In genomic region chr15:73700041-73700842, GRCh38 we compare ENCODE assay signal across 9 cellular contexts. TPM values are rescaled to one million over a fixed set of nuclear protein-coding genes. Genes with fewer than 3 reads are reported as not detected.
A peak's percentile ranks its signal among the peaks of the same experiment; 100 is the strongest.
DNase-seq lines count a peak whose midpoint lies in the region; ATAC-seq and TF ChIP-seq lines count a peak whose summit lies in the region.
"Had no signal": no experiment of that assay in that cellular context is flagged by ENCODE, and none has a peak within 500 bp of the region (broad histone marks: within the 10 kb centered on the region; RNA-seq: fewer than 3 reads in every experiment).

No MANE protein-coding gene starts in this region.

- DNase-seq in DND-41, result peak; percentile 72
- DNase-seq in LNCaP clone FGC (ENCODE audit: low read depth), result no peak
- DNase-seq in SHP77 (lab: John Stamatoyannopoulos, UW), result peak; percentile 64 to 74
- DNase-seq in foreskin fibroblast, result peak; percentile 65 to 92
- peak; percentile 64 for DNase-seq in omental fat pad (ENCODE audit: low spot score)
- DNase-seq in testis, result peak; percentile 90

- H3K4me1 ChIP-seq in DND-41 (ENCODE audit: insufficient read depth, low read length), result peaks cover 19% of the 10 kb centered on the region
- H3K4me1 ChIP-seq in testis, result peaks cover 13% of the 10 kb centered on the region

- H3K9me3 ChIP-seq in DND-41 (ENCODE audit: insufficient read depth, low read length, severe bottlenecking), result no peaks in the 10 kb centered on the region
- no peaks in the 10 kb centered on the region for H3K9me3 ChIP-seq in testis

- peak overlapping the region; percentile 32 for H3K27ac Mint-ChIP-seq in activated T-helper 17 cell treated with anti-CD3 and anti-CD28 coated beads, Interleukin-2, amount 50 U/mL, for 72 hours
- H3K27ac Mint-ChIP-seq: dendritic cell treated with granulocyte-macrophage colony-stimulating factor and Interleukin-4, amounts not matched to agents 40 ng/mL and 50 ng/mL, for 4 days had no signal

- H4K20me1 ChIP-seq in DND-41 (ENCODE audit: insufficient read depth, low read length), result peaks cover 25% of the 10 kb centered on the region

- intact Hi-C loops in testis (cut with DNase I; ENCODE audit: low total_unique reads), result no loop called here

- no peaks in the 10 kb centered on the region for H3K36me3 Mint-ChIP-seq in activated T-helper 17 cell treated with anti-CD3 and anti-CD28 coated beads, Interleukin-2, amount 50 U/mL, for 72 hours (ENCODE audit: low read depth)

- H3K9me3 Mint-ChIP-seq in activated T-helper 17 cell treated with anti-CD3 and anti-CD28 coated beads, Interleukin-2, amount 50 U/mL, for 72 hours, result no peaks in the 10 kb centered on the region
- H3K9me3 Mint-ChIP-seq: dendritic cell treated with granulocyte-macrophage colony-stimulating factor and Interleukin-4, amounts not matched to agents 40 ng/mL and 50 ng/mL, for 4 days had no signal

- no peak overlapping the region for H3K4me3 Mint-ChIP-seq in activated T-helper 17 cell treated with anti-CD3 and anti-CD28 coated beads, Interleukin-2, amount 50 U/mL, for 72 hours
- H3K4me3 Mint-ChIP-seq: dendritic cell treated with granulocyte-macrophage colony-stimulating factor and Interleukin-4, amounts not matched to agents 40 ng/mL and 50 ng/mL, for 4 days had no signal

- H3K79me2 ChIP-seq in DND-41 (ENCODE audit: insufficient read depth, low read length), result no peaks in the 10 kb centered on the region

- peak; percentile 47 for ATAC-seq in DND-41 (ENCODE audit: insufficient read depth, low read depth)
- peak; percentile 61 for ATAC-seq in activated T-helper 17 cell treated with anti-CD3 and anti-CD28 coated beads, Interleukin-2, amount 50 U/mL, for 72 hours (replicated peaks)
- ATAC-seq in omental fat pad (ENCODE audit: low FRiP score), result no peak
- ATAC-seq in HG03095 (IDR thresholded peaks at IDR 0.05; ENCODE audit: unreplicated experiment), result no peak

- H3K4me3 ChIP-seq in DND-41 (ENCODE audit: low read depth in 1 of 2, low read length in 2 of 2) (no peak overlapping the region), LNCaP clone FGC (ENCODE audit: low read depth, low read length) (no peak overlapping the region), foreskin fibroblast (ENCODE audit: low read depth in 1 of 2, low read length in 2 of 2) (no peak overlapping the region), testis (no peak overlapping the region)

- TF ChIP-seq POLR2A in testis (IDR thresholded peaks at IDR 0.05), result no peak

- H3K27me3 Mint-ChIP-seq in activated T-helper 17 cell treated with anti-CD3 and anti-CD28 coated beads, Interleukin-2, amount 50 U/mL, for 72 hours, result peaks cover 21% of the 10 kb centered on the region

- H3K9ac ChIP-seq in DND-41 (ENCODE audit: low read depth, low read length), result no peak overlapping the region

- no peaks in the 10 kb centered on the region for H3K36me3 ChIP-seq in DND-41 (ENCODE audit: insufficient read depth, low read length)
- no peaks in the 10 kb centered on the region for H3K36me3 ChIP-seq in testis (ENCODE audit: low read depth, missing control alignments)

- no peaks in the 10 kb centered on the region for H3K27me3 ChIP-seq in DND-41 (ENCODE audit: insufficient read depth, low read length, poor library complexity)
- H3K27me3 ChIP-seq in testis, result no peaks in the 10 kb centered on the region

- H3K27ac ChIP-seq in DND-41 (ENCODE audit: low read length), result no peak overlapping the region
- no peak overlapping the region for H3K27ac ChIP-seq in testis

- TF ChIP-seq CTCF in DND-41 (IDR thresholded peaks at IDR 0.05; ENCODE audit: borderline replicate concordance, extremely low read depth, low read length, poor library complexity, severe bottlenecking) (peak; percentile 90), LNCaP clone FGC (IDR thresholded peaks at IDR 0.05; ENCODE audit: control insufficient read depth, extremely low read depth, insufficient read depth) (peak; percentile 97), foreskin fibroblast (IDR thresholded peaks at IDR 0.05; ENCODE audit: low read depth, low read length) (peak; percentile 95), omental fat pad (IDR thresholded peaks at IDR 0.05) (peak in 2 of 3 donors; percentile 17 to 52), testis (IDR thresholded peaks at IDR 0.05) (peak; percentile 79 to 91 (median 90))

- peaks cover 16% of the 10 kb centered on the region for H3K4me1 Mint-ChIP-seq in activated T-helper 17 cell treated with anti-CD3 and anti-CD28 coated beads, Interleukin-2, amount 50 U/mL, for 72 hours

- H3K4me2 ChIP-seq in DND-41 (ENCODE audit: insufficient read depth, low read length), result no peak overlapping the region

- WGBS in testis, 2 donors, result 35 to 37% methylated on average over 13 of the region's 13 CpGs

- no peak overlapping the region for H2AFZ ChIP-seq in DND-41 (ENCODE audit: low read depth, low read length)

RNA-seq across cellular contexts. Expression of gene CD276, which starts 16.1 kb away (rescaled TPM):
- total RNA-seq in activated T-helper 17 cell treated with anti-CD3 and anti-CD28 coated beads, Interleukin-2, amount 50 U/mL, for 72 hours, result 1 to 10 TPM in 1 of 2 donors, under 1 TPM in 1; 0.95 to 2.6 TPM
- total RNA-seq in omental fat pad (100 to 1,000 TPM in 1 of 4 donors, 10 to 100 TPM in 3; 23.2 to 103 (median 39.3) TPM), testis (10 to 100 TPM; 43.1 to 61.5 TPM)
- polyA plus RNA-seq in testis (ENCODE audit: insufficient read depth, low read depth, low replicate concordance), result 50.3 TPM

RNA-seq across cellular contexts. Expression of gene INSYN1, which starts 52.9 kb away (rescaled TPM):
- total RNA-seq in activated T-helper 17 cell treated with anti-CD3 and anti-CD28 coated beads, Interleukin-2, amount 50 U/mL, for 72 hours, result not detected
- total RNA-seq in omental fat pad (1 to 10 TPM in 3 of 4 donors, under 1 TPM in 1; 0.95 to 3.7 (median 3.1) TPM), testis (10 to 100 TPM in 1 of 2 donors, 1 to 10 TPM in 1; 8.9 to 15.9 TPM)
- 18.9 TPM for polyA plus RNA-seq in testis (ENCODE audit: insufficient read depth, low read depth, low replicate concordance)

Comparison
In these comparisons a context has a peak if more than half of its experiments do, and no peak if none do; other contexts are left out.
1. ATAC-seq: peak in DND-41 (single experiment) and activated T-helper 17 cell treated with anti-CD3 and anti-CD28 coated beads, Interleukin-2, amount 50 U/mL, for 72 hours (single experiment); none in omental fat pad (single experiment) and HG03095 (single experiment).
2. CTCF ChIP-seq: peak in every context shown above with its lines; median percentile 97 in LNCaP clone FGC; 95 in foreskin fibroblast; 90 in DND-41; 90 in testis; 34 in omental fat pad.
3. RNA of gene CD276, which starts 16.1 kb away (total RNA-seq): 43.1 to 61.5 TPM in testis and 23.2 to 103 TPM in omental fat pad; 0.95 to 2.6 TPM in activated T-helper 17 cell treated with anti-CD3 and anti-CD28 coated beads, Interleukin-2, amount 50 U/mL, for 72 hours; every median in the first group is over 4 times any median in the second.